8 cellular contexts compared by ENCODE assay signal in genomic region chr4:68375667-68376559, GRCh38. TPM values are rescaled to one million over a fixed set of nuclear protein-coding genes. Genes with fewer than 3 reads are reported as not detected.
DNase-seq lines count a peak whose midpoint lies in the region; ATAC-seq, FAIRE-seq and TF ChIP-seq lines count a peak whose summit lies in the region.

No MANE protein-coding gene starts in this region.

- POLR2A ChIA-PET in AG04450 (lab: Yijun Ruan, JAX) = interaction anchor here (0.6 kb wide), 1 partner anchor 67 kb away, joined by 4 read pairs; no protein-coding TSS in a partner anchor

- CTCF ChIA-PET in AG04450 (lab: Charles Lee) = interaction anchor here (0.6 to 5.5 kb wide), 46 partner anchors 9 to 629 kb away, joined by 3 to 130 read pairs (median 5); partner anchors contain the start of gene YTHDC1

- H3K9me3 ChIP-seq in AG04450 (ENCODE audit: control insufficient read depth, insufficient read depth, low read length) = no peaks in the 10 kb centered on the region

- H3K4me3 ChIP-seq in AG04450 (ENCODE audit: low read depth, low read length) = peak overlapping the region; percentile 39

- H3K27me3 ChIP-seq in AG04450 (ENCODE audit: control insufficient read depth, insufficient read depth, low read length) = no peaks in the 10 kb centered on the region

- DNase-seq in AG04450 (ENCODE audit: low read depth, low spot score) = no peak
- DNase-seq in GM13976 (ENCODE audit: low spot score) = peak; percentile 63
- peak; percentile 30 for DNase-seq in NCI-H1436 (lab: John Stamatoyannopoulos, UW)
- peak; percentile 63 for DNase-seq in central memory CD4-positive, alpha-beta T cell
- peak; percentile 47 for DNase-seq in stimulated activated CD4-positive, alpha-beta T cell treated with anti-CD3 and anti-CD28 coated beads, Interleukin-4, amount 100 ng/mL, for 24 hours

- H3K27ac ChIP-seq in AG04450 (ENCODE audit: low read depth, low read length) (no peak overlapping the region), VCaP (peak overlapping the region; percentile 10; the same call in 1 of the 2 replicates)

- in situ Hi-C loops in GM13976 (cut with MboI; ENCODE audit: low sequenced_read_pairs, unreplicated experiment) = no loop called here

- peak; percentile 98 for FAIRE-seq in islet of Langerhans (lab: Jason Lieb, UNC)

- ATAC-seq in HG02840 (IDR thresholded peaks at IDR 0.05; ENCODE audit: low FRiP score, unreplicated experiment) = peak; percentile 65

- TF ChIP-seq CTCF in AG04450 (IDR thresholded peaks at IDR 0.05; ENCODE audit: low read depth, low read length) = peak; percentile 95
- peak; percentile 84 for TF ChIP-seq CTCF in GM13976 (IDR thresholded peaks at IDR 0.05; ENCODE audit: borderline replicate concordance, control extremely low read depth, extremely low read depth, insufficient read depth, missing control alignments)
- peak; percentile 99 for TF ChIP-seq CTCF in VCaP (conservative IDR thresholded peaks at IDR 0.05)

RNA-seq across cellular contexts. Expression of gene YTHDC1, which starts 26.0 kb away (rescaled TPM):
- 40.7 and 48.0 TPM in 2 replicates for polyA plus RNA-seq in AG04450 (2011; rRNA removed)
- polyA minus RNA-seq in AG04450 (2011; rRNA and poly(A)+ RNA removed) = 41.1 and 49.6 TPM in 2 replicates
